Comparison of ENCODE assay signal across 21 cellular contexts in the genomic region with DNA sequence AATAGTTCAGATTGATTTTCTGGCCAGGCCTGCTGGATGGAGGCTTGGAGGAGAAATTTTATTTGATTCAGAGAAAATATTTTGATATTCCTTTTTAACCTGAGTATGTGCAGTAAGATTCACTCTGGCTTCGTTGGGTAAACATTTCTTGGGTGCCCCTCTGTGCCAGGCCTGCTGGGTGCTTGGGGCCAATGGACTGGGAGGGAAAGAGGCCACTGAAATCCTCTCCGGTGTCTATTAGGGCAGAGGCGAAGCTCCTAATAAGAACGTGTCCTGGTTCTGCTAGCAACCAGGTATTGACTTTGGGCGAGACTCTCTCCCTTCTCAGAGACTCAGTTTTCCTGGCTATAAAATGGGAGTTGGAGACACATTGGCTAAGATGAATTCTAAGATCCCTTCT.
DNase-seq lines count a peak whose midpoint lies in the region; ATAC-seq and TF ChIP-seq lines count a peak whose summit lies in the region.
"Had no signal": no experiment of that assay in that cellular context is flagged by ENCODE, and none has a peak within 500 bp of the region (broad histone marks: within the 10 kb centered on the region; RNA-seq: fewer than 3 reads in every experiment).

No MANE protein-coding gene starts in this region.

- no peak overlapping the region for H3K27ac Mint-ChIP-seq in activated CD8-positive, alpha-beta memory T cell treated with anti-CD3 and anti-CD28 coated beads, Interleukin-2, amount 10 ng/mL, durations not matched to agents 7 days and 5 days
- H3K27ac Mint-ChIP-seq: CD14-positive monocyte; CD4-positive, alpha-beta T cell; CD8-positive, alpha-beta memory T cell; GM23338; HFFc6 had no signal

- H3K4me3 ChIP-seq in esophagus muscularis mucosa: no peak overlapping the region
- no peak overlapping the region for H3K4me3 ChIP-seq in H7 (ENCODE audit: insufficient read depth, low read depth, low read length)
- H3K4me3 ChIP-seq: A549; BLaER1 treated with 17β-estradiol and CSF1 and Interleukin-3, amounts not matched to agents 10 nM and 100 nM; GM23338; HAP-1 had no signal

- H3K36me3 Mint-ChIP-seq in activated CD8-positive, alpha-beta memory T cell treated with anti-CD3 and anti-CD28 coated beads, Interleukin-2, amount 10 ng/mL, durations not matched to agents 7 days and 5 days: no peaks in the 10 kb centered on the region
- H3K36me3 Mint-ChIP-seq: CD14-positive monocyte; CD8-positive, alpha-beta memory T cell had no signal

- peak; percentile 11 for DNase-seq in activated CD8-positive, alpha-beta memory T cell treated with anti-CD3 and anti-CD28 coated beads, Interleukin-2, amount 10 ng/mL, durations not matched to agents 7 days and 5 days
- DNase-seq in activated CD8-positive, alpha-beta memory T cell treated with anti-CD3 and anti-CD28 coated beads, Interleukin-2, amount 50 U/mL, for 48 hours: no peak
- DNase-seq in esophagus muscularis mucosa (ENCODE audit: extremely low spot score): peak; percentile 66
- DNase-seq in posterior vena cava (ENCODE audit: low spot score): peak; percentile 25
- DNase-seq in activated T-cell treated with anti-CD3 and anti-CD28 coated beads, Interleukin-2, amount 50 U/mL, for 48 hours: no peak
- no peak for DNase-seq in H7
- DNase-seq: 8988T; ACHN; AML-193; BE2C; CD4-positive, alpha-beta T cell; CD8-positive, alpha-beta memory T cell; DMS53; DMS79 treated with DMSO at 0.1 percent for 48 hours; GF-D8; HFFc6 had no signal

- no peak overlapping the region for H3K4me3 Mint-ChIP-seq in activated CD8-positive, alpha-beta memory T cell treated with anti-CD3 and anti-CD28 coated beads, Interleukin-2, amount 10 ng/mL, durations not matched to agents 7 days and 5 days
- H3K4me3 Mint-ChIP-seq: CD14-positive monocyte; CD4-positive, alpha-beta T cell; CD8-positive, alpha-beta memory T cell; GM23338; HFFc6 had no signal

- no peak for ATAC-seq in activated CD8-positive, alpha-beta memory T cell treated with anti-CD3 and anti-CD28 coated beads, Interleukin-2, amount 10 ng/mL, durations not matched to agents 7 days and 5 days
- ATAC-seq: A549, GM23338 had no signal

- no peaks in the 10 kb centered on the region for H3K4me1 ChIP-seq in esophagus muscularis mucosa
- H3K4me1 ChIP-seq: BE2C, HAP-1 had no signal

- no peaks in the 10 kb centered on the region for H3K9me3 Mint-ChIP-seq in activated CD8-positive, alpha-beta memory T cell treated with anti-CD3 and anti-CD28 coated beads, Interleukin-2, amount 10 ng/mL, durations not matched to agents 7 days and 5 days (ENCODE audit: low read depth)
- H3K9me3 Mint-ChIP-seq: CD4-positive, alpha-beta T cell; GM23338; HFFc6 had no signal

- intact Hi-C loops in esophagus muscularis mucosa (cut with DNase I) (no loop called here), posterior vena cava (cut with DNase I) (no loop called here)

- peaks cover 0 to 6% (median 0%) of the 10 kb centered on the region in 4 donors for H3K9me3 ChIP-seq in esophagus muscularis mucosa
- H3K9me3 ChIP-seq: BE2C, HAP-1 had no signal

- WGBS in esophagus muscularis mucosa: 88% methylated on average over 5 of the region's 5 CpGs

- CTCF ChIA-PET in activated CD8-positive, alpha-beta memory T cell treated with anti-CD3 and anti-CD28 coated beads, Interleukin-2, amount 10 ng/mL, durations not matched to agents 7 days and 5 days (lab: Charles Lee): no interaction called here

- TF ChIP-seq CTCF in esophagus muscularis mucosa (IDR thresholded peaks at IDR 0.05): no peak

- no peaks in the 10 kb centered on the region for H3K4me1 Mint-ChIP-seq in activated CD8-positive, alpha-beta memory T cell treated with anti-CD3 and anti-CD28 coated beads, Interleukin-2, amount 10 ng/mL, durations not matched to agents 7 days and 5 days
- H3K4me1 Mint-ChIP-seq: CD14-positive monocyte; CD8-positive, alpha-beta memory T cell had no signal

- peaks cover 6% of the 10 kb centered on the region for H3K27me3 Mint-ChIP-seq in activated CD8-positive, alpha-beta memory T cell treated with anti-CD3 and anti-CD28 coated beads, Interleukin-2, amount 10 ng/mL, durations not matched to agents 7 days and 5 days

- H3K36me3 ChIP-seq in esophagus muscularis mucosa (no peaks in the 10 kb centered on the region), H7 (replicated peaks; ENCODE audit: control insufficient read depth, insufficient read depth, low read length) (no peaks in the 10 kb centered on the region)
- H3K36me3 ChIP-seq: BE2C; BLaER1 treated with 17β-estradiol and CSF1 and Interleukin-3, amounts not matched to agents 10 nM and 100 nM; HAP-1 had no signal

- no peak for TF ChIP-seq EP300 in esophagus muscularis mucosa (IDR thresholded peaks at IDR 0.05)

- no peaks in the 10 kb centered on the region for H3K27me3 ChIP-seq in esophagus muscularis mucosa
- H3K27me3 ChIP-seq in H7 (ENCODE audit: control insufficient read depth, insufficient read depth, low read length): no peaks in the 10 kb centered on the region
- H3K27me3 ChIP-seq: BE2C; BLaER1 treated with 17β-estradiol and CSF1 and Interleukin-3, amounts not matched to agents 10 nM and 100 nM had no signal

- H3K27ac ChIP-seq in esophagus muscularis mucosa (replicated peaks in 1 of 4): no peak overlapping the region
- H3K27ac ChIP-seq: A549; BLaER1 treated with 17β-estradiol and CSF1 and Interleukin-3, amounts not matched to agents 10 nM and 100 nM had no signal

- TF ChIP-seq POLR2A in esophagus muscularis mucosa (IDR thresholded peaks at IDR 0.05; ENCODE audit: low read depth): no peak

Comparison
In these comparisons a context has a peak if more than half of its experiments do, and no peak if none do; other contexts are left out.
1. DNase-seq: peak in activated CD8-positive, alpha-beta memory T cell treated with anti-CD3 and anti-CD28 coated beads, Interleukin-2, amount 10 ng/mL, durations not matched to agents 7 days and 5 days (single experiment), esophagus muscularis mucosa (single experiment) and posterior vena cava (single experiment); none in activated CD8-positive, alpha-beta memory T cell treated with anti-CD3 and anti-CD28 coated beads, Interleukin-2, amount 50 U/mL, for 48 hours (single experiment), activated T-cell treated with anti-CD3 and anti-CD28 coated beads, Interleukin-2, amount 50 U/mL, for 48 hours (0 of 2) and H7 (single experiment).